Comparison of ENCODE assay signal across 17 cellular contexts in genomic region chrX:8237718-8238117, GRCh38.
"Had no signal": no experiment of that assay in that cellular context is flagged by ENCODE, and none has a peak within 500 bp of the region (broad histone marks: within the 10 kb centered on the region; RNA-seq: fewer than 3 reads in every experiment).

No MANE protein-coding gene starts in this region.

- H3K36me3 ChIP-seq: gastrocnemius medialis, heart right ventricle, ovary, sigmoid colon, thoracic aorta had no signal

- H3K36me3 Mint-ChIP-seq: activated CD4-positive, alpha-beta memory T cell treated with anti-CD3 and anti-CD28 coated beads for 36 hours; activated CD8-positive, alpha-beta memory T cell treated with anti-CD3 and anti-CD28 coated beads, Interleukin-2, amount 10 ng/mL, durations not matched to agents 7 days and 5 days; activated naive CD4-positive, alpha-beta T cell treated with anti-CD3 and anti-CD28 coated beads, Interleukin-2, amount 10 ng/mL, durations not matched to agents 7 days and 5 days; stimulated activated effector memory CD8-positive, alpha-beta T cell treated with anti-CD3 and anti-CD28 coated beads, Interleukin-12 subunit alpha, Interleukin-12 subunit beta, amount 100 ng/mL, for 72 hours had no signal

- H3K27ac Mint-ChIP-seq: activated CD4-positive, alpha-beta memory T cell treated with anti-CD3 and anti-CD28 coated beads for 36 hours; activated CD4-positive, alpha-beta T cell treated with anti-CD3 and anti-CD28 coated beads for 36 hours; activated CD8-positive, alpha-beta memory T cell treated with anti-CD3 and anti-CD28 coated beads, Interleukin-2, amount 10 ng/mL, durations not matched to agents 7 days and 5 days; activated naive CD4-positive, alpha-beta T cell treated with anti-CD3 and anti-CD28 coated beads, Interleukin-2, amount 10 ng/mL, durations not matched to agents 7 days and 5 days; stimulated activated effector memory CD8-positive, alpha-beta T cell treated with anti-CD3 and anti-CD28 coated beads, Interleukin-12 subunit alpha, Interleukin-12 subunit beta, amount 100 ng/mL, for 72 hours had no signal

- H3K4me1 ChIP-seq: gastrocnemius medialis, heart right ventricle, sigmoid colon had no signal

- H3K4me3 ChIP-seq: gastrocnemius medialis, heart right ventricle, lung, ovary, sigmoid colon, thoracic aorta had no signal

- DNase-seq: activated CD4-positive, alpha-beta memory T cell treated with anti-CD3 and anti-CD28 coated beads for 36 hours; activated CD4-positive, alpha-beta T cell treated with anti-CD3 and anti-CD28 coated beads for 36 hours; activated CD8-positive, alpha-beta memory T cell treated with anti-CD3 and anti-CD28 coated beads, Interleukin-2, amount 10 ng/mL, durations not matched to agents 7 days and 5 days; activated naive CD4-positive, alpha-beta T cell treated with anti-CD3 and anti-CD28 coated beads, Interleukin-2, amount 10 ng/mL, durations not matched to agents 7 days and 5 days; activated T-cell treated with anti-CD3 and anti-CD28 coated beads, Interleukin-2, amount 50 U/mL, for 1 hour; dermis blood vessel endothelial cell; erythroblast; gastrocnemius medialis; heart right ventricle; islet precursor cell; midbrain; ovary; sigmoid colon; stimulated activated CD4-positive, alpha-beta T cell treated with anti-CD3 and anti-CD28 coated beads, Interleukin-2, amount 100 ng/mL, for 24 hours had no signal

- H3K9me3 ChIP-seq: gastrocnemius medialis, heart right ventricle, ovary, sigmoid colon, thoracic aorta had no signal

- H3K4me3 Mint-ChIP-seq: activated CD4-positive, alpha-beta memory T cell treated with anti-CD3 and anti-CD28 coated beads for 36 hours; activated CD4-positive, alpha-beta T cell treated with anti-CD3 and anti-CD28 coated beads for 36 hours; activated CD8-positive, alpha-beta memory T cell treated with anti-CD3 and anti-CD28 coated beads, Interleukin-2, amount 10 ng/mL, durations not matched to agents 7 days and 5 days; activated naive CD4-positive, alpha-beta T cell treated with anti-CD3 and anti-CD28 coated beads, Interleukin-2, amount 10 ng/mL, durations not matched to agents 7 days and 5 days; stimulated activated effector memory CD8-positive, alpha-beta T cell treated with anti-CD3 and anti-CD28 coated beads, Interleukin-12 subunit alpha, Interleukin-12 subunit beta, amount 100 ng/mL, for 72 hours had no signal

- H3K4me1 Mint-ChIP-seq: activated CD4-positive, alpha-beta T cell treated with anti-CD3 and anti-CD28 coated beads for 36 hours; activated CD8-positive, alpha-beta memory T cell treated with anti-CD3 and anti-CD28 coated beads, Interleukin-2, amount 10 ng/mL, durations not matched to agents 7 days and 5 days; activated naive CD4-positive, alpha-beta T cell treated with anti-CD3 and anti-CD28 coated beads, Interleukin-2, amount 10 ng/mL, durations not matched to agents 7 days and 5 days; stimulated activated effector memory CD8-positive, alpha-beta T cell treated with anti-CD3 and anti-CD28 coated beads, Interleukin-12 subunit alpha, Interleukin-12 subunit beta, amount 100 ng/mL, for 72 hours had no signal

- ATAC-seq: activated CD4-positive, alpha-beta T cell treated with anti-CD3 and anti-CD28 coated beads for 36 hours; activated CD8-positive, alpha-beta memory T cell treated with anti-CD3 and anti-CD28 coated beads, Interleukin-2, amount 10 ng/mL, durations not matched to agents 7 days and 5 days; gastrocnemius medialis; heart right ventricle; stimulated activated effector memory CD8-positive, alpha-beta T cell treated with anti-CD3 and anti-CD28 coated beads, Interleukin-12 subunit alpha, Interleukin-12 subunit beta, amount 100 ng/mL, for 72 hours had no signal

- H3K27ac ChIP-seq: gastrocnemius medialis, heart right ventricle, ovary, sigmoid colon, thoracic aorta had no signal

- H3K9me3 Mint-ChIP-seq: stimulated activated effector memory CD8-positive, alpha-beta T cell treated with anti-CD3 and anti-CD28 coated beads, Interleukin-12 subunit alpha, Interleukin-12 subunit beta, amount 100 ng/mL, for 72 hours had no signal

- H3K27me3 ChIP-seq: gastrocnemius medialis, heart right ventricle, ovary, sigmoid colon had no signal

- H3K27me3 Mint-ChIP-seq: activated CD4-positive, alpha-beta memory T cell treated with anti-CD3 and anti-CD28 coated beads for 36 hours; activated CD4-positive, alpha-beta T cell treated with anti-CD3 and anti-CD28 coated beads for 36 hours; activated CD8-positive, alpha-beta memory T cell treated with anti-CD3 and anti-CD28 coated beads, Interleukin-2, amount 10 ng/mL, durations not matched to agents 7 days and 5 days; activated naive CD4-positive, alpha-beta T cell treated with anti-CD3 and anti-CD28 coated beads, Interleukin-2, amount 10 ng/mL, durations not matched to agents 7 days and 5 days had no signal
